In genomic region chr2:47818777-47819176, GRCh38 we compare ENCODE assay signal across 19 cellular contexts.
"Had no signal": no experiment of that assay in that cellular context is flagged by ENCODE, and none has a peak within 500 bp of the region (broad histone marks: within the 10 kb centered on the region; RNA-seq: fewer than 3 reads in every experiment).

No MANE protein-coding gene starts in this region.

- H3K36me3 ChIP-seq: uterus had no signal

- ATAC-seq: heart left ventricle; mucosa of descending colon; naive thymus-derived CD8-positive, alpha-beta T cell had no signal

- H3K4me3 ChIP-seq: coronary artery, heart left ventricle, mucosa of descending colon, sigmoid colon, skin epidermis, suprapubic skin, tibial artery, upper lobe of left lung, uterus had no signal

- H3K4me3 Mint-ChIP-seq: naive thymus-derived CD8-positive, alpha-beta T cell had no signal

- H3K9me3 ChIP-seq: heart left ventricle, mucosa of descending colon, neutrophil, sigmoid colon, suprapubic skin, tibial artery, upper lobe of left lung, uterus had no signal

- H3K27ac ChIP-seq: coronary artery, heart left ventricle, neutrophil, sigmoid colon, skin epidermis, suprapubic skin, tibial artery, upper lobe of left lung, uterus had no signal

- DNase-seq: effector CD4-positive, alpha-beta T cell; foreskin melanocyte; heart left ventricle; hippocampal formation; kidney glomerular epithelial cell; mammary epithelial cell; mucosa of descending colon; naive thymus-derived CD8-positive, alpha-beta T cell; sigmoid colon; stimulated activated CD4-positive, alpha-beta T cell treated with anti-CD3 and anti-CD28 coated beads, Interleukin-2, amount 100 ng/mL, for 24 hours; stimulated activated CD4-positive, alpha-beta T cell treated with anti-CD3 and anti-CD28 coated beads, Interleukin-4, amount 100 ng/mL, for 4 hours; stimulated activated naive CD4-positive, alpha-beta T cell treated with Interleukin-2 at 50 U/mL for 16 hours; tibial artery; upper lobe of left lung; uterus had no signal

- H3K9me3 Mint-ChIP-seq: naive thymus-derived CD8-positive, alpha-beta T cell had no signal

- H3K27me3 ChIP-seq: heart left ventricle, neutrophil, sigmoid colon, suprapubic skin, tibial artery, upper lobe of left lung, uterus had no signal

- H3K27me3 Mint-ChIP-seq: naive thymus-derived CD8-positive, alpha-beta T cell had no signal

- H3K4me1 ChIP-seq: sigmoid colon, suprapubic skin, tibial artery, upper lobe of left lung, uterus had no signal
